Comparison of ENCODE assay signal across 13 cellular contexts in the genomic region with DNA sequence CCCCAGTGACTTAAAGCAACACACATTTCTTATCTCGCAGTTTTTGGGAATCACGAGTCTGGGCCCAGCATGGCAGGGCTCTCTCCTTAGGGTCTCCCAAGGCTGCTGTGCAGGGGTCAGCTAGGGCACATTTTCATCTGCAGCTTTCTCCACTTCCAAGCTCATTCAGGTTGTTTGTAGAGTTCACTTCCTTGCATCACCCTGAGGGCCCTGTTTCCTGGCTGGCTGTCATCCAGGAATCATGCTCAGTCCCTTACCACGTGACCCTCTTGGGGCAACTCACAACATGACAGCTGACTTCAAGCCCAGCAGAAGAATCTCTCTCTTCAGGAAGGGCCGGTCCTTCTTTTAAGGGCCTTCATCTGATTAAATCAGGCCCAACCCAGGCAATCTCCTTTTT. TPM values are rescaled to one million over a fixed set of nuclear protein-coding genes. Genes with fewer than 3 reads are reported as not detected.
DNase-seq lines count a peak whose midpoint lies in the region; ATAC-seq and TF ChIP-seq lines count a peak whose summit lies in the region.
"Had no signal": no experiment of that assay in that cellular context is flagged by ENCODE, and none has a peak within 500 bp of the region (broad histone marks: within the 10 kb centered on the region; RNA-seq: fewer than 3 reads in every experiment).

No MANE protein-coding gene starts in this region.

- no peaks in the 10 kb centered on the region for H3K9me3 ChIP-seq in upper lobe of right lung

- intact Hi-C loops in upper lobe of right lung (cut with DNase I), result no loop called here

- ATAC-seq in esophagus mucosa (peak; percentile 67), upper lobe of right lung (peak; percentile 68), HG03442 (IDR thresholded peaks at IDR 0.05; ENCODE audit: unreplicated experiment) (no peak), HG03565 (IDR thresholded peaks at IDR 0.05; ENCODE audit: unreplicated experiment) (no peak)
- ATAC-seq: GM12878 had no signal

- no peaks in the 10 kb centered on the region for H3K27me3 ChIP-seq in upper lobe of right lung

- no peaks in the 10 kb centered on the region for H3K4me1 ChIP-seq in upper lobe of right lung

- no peak overlapping the region for H3K4me3 ChIP-seq in upper lobe of right lung
- H3K4me3 ChIP-seq: GM12878 had no signal

- H3K27ac ChIP-seq in upper lobe of right lung, result no peak overlapping the region

- H3K36me3 ChIP-seq in upper lobe of right lung, result no peaks in the 10 kb centered on the region

- TF ChIP-seq CTCF in upper lobe of right lung (IDR thresholded peaks at IDR 0.05), result no peak

- DNase-seq in NCI-H2227 (lab: John Stamatoyannopoulos, UW; ENCODE audit: unreplicated experiment) (peak; percentile 10), NCI-H2227 treated with DMSO at 0.1 percent for 48 hours (lab: John Stamatoyannopoulos, UW) (no peak), NCI-H345 (lab: John Stamatoyannopoulos, UW) (peak; percentile 83), upper lobe of right lung (peak; percentile 75), NCI-H82 (lab: John Stamatoyannopoulos, UW) (no peak)
- DNase-seq: ACHN; activated CD4-positive, alpha-beta T cell treated with anti-CD3 and anti-CD28 coated beads, Interleukin-2, amount 50 U/mL, for 4 hours; nephron progenitor cell; stimulated activated CD4-positive, alpha-beta T cell treated with anti-CD3 and anti-CD28 coated beads, Interleukin-4, amount 100 ng/mL, for 1 hour had no signal

RNA-seq across cellular contexts. Expression of a gene that starts 21.3 kb away (rescaled TPM):
- total RNA-seq in esophagus mucosa (0.08 TPM), upper lobe of right lung (1.9 TPM)
- total RNA-seq: GM12878 had no signal

Comparison
In these comparisons a context has a peak if more than half of its experiments do, and no peak if none do; other contexts are left out.
1. DNase-seq: peak in NCI-H2227 (single experiment), NCI-H345 (single experiment) and upper lobe of right lung (single experiment); none in NCI-H2227 treated with DMSO at 0.1 percent for 48 hours (single experiment) and NCI-H82 (single experiment).
2. ATAC-seq: peak in esophagus mucosa (single experiment) and upper lobe of right lung (single experiment); none in HG03442 (single experiment) and HG03565 (single experiment).